Comparison of ENCODE assay signal across 8 cellular contexts in the genomic region with DNA sequence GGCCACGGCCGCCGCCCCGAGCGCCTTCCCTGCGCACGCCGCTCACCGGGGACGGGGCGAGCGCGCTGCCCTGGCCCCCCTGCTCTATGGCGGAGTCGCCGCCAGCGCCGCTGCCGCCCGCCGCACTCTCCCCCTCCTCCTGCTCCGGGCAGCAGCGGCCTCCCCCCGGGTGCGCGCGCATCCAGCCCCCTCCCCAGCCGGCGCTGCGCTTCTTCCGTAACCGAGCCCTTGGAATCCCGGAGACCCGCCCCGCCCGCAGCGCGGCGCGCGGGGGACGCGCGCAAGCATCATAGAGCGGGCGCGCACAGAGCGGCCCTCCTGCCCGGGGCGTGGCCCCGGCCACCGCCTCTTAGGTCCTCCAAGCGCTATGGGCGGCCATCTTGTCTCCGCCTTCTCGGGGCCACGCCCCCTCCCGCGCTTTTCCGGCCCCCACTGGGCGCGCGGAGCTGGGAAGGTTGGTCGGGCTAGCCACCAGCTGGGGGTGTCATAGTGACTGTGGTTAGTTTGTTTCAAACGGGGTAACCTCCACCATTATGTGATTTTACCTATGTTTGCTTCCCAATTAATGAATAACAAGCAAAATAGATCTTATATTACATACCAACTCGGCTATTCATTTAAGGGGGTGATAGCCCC. TPM values are rescaled to one million over a fixed set of nuclear protein-coding genes. Genes with fewer than 3 reads are reported as not detected.
DNase-seq lines count a peak whose midpoint lies in the region; ATAC-seq and TF ChIP-seq lines count a peak whose summit lies in the region.

A gene with protein sequence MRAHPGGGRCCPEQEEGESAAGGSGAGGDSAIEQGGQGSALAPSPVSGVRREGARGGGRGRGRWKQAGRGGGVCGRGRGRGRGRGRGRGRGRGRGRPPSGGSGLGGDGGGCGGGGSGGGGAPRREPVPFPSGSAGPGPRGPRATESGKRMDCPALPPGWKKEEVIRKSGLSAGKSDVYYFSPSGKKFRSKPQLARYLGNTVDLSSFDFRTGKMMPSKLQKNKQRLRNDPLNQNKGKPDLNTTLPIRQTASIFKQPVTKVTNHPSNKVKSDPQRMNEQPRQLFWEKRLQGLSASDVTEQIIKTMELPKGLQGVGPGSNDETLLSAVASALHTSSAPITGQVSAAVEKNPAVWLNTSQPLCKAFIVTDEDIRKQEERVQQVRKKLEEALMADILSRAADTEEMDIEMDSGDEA (minus strand): TSS at position 291 of the 636 bp plus-strand sequence. CDS start 110 bp downstream, at position 181.

- H3K27me3 ChIP-seq in testis = no peaks in the 10 kb centered on the region

- no peak for TF ChIP-seq POLR2A in testis (IDR thresholded peaks at IDR 0.05)

- peak; percentile 87 for ATAC-seq in HG02588 (IDR thresholded peaks at IDR 0.05; ENCODE audit: unreplicated experiment)
- ATAC-seq in SK-N-SH treated with all-trans-retinoic acid at 6 μM for 48 hours = peak; percentile 99
- peak; percentile 85 to 90 for ATAC-seq in activated naive CD4-positive, alpha-beta T cell treated with anti-CD3 and anti-CD28 coated beads, Interleukin-2, amount 50 U/mL, for 72 hours
- peak; percentile 98 for ATAC-seq in omental fat pad (ENCODE audit: low FRiP score)

- H3K36me3 Mint-ChIP-seq in activated naive CD4-positive, alpha-beta T cell treated with anti-CD3 and anti-CD28 coated beads, Interleukin-2, amount 50 U/mL, for 72 hours = peaks cover 5 to 32% of the 10 kb centered on the region in 2 donors

- H3K9me3 ChIP-seq in testis = no peaks in the 10 kb centered on the region

- peak; percentile 92 for DNase-seq in GM10248 (ENCODE audit: extremely low spot score)
- peak; percentile 98 for DNase-seq in NCI-H1092 (lab: John Stamatoyannopoulos, UW)
- DNase-seq in activated naive CD4-positive, alpha-beta T cell treated with anti-CD3 and anti-CD28 coated beads, Interleukin-2, amount 50 U/mL, for 72 hours (ENCODE audit: low spot score in 2 of 2) = peak; percentile 94 to 96
- peak; percentile 55 for DNase-seq in glomerular endothelial cell (ENCODE audit: extremely low read depth, low read depth, low spot score)
- peak; percentile 76 for DNase-seq in omental fat pad (ENCODE audit: low spot score)
- peak; percentile 97 for DNase-seq in testis

- POLR2A ChIA-PET in GM10248 (lab: Yijun Ruan, JAX) = no interaction called here

- peak within 1 kb of the TSS; percentile 99 for H3K27ac Mint-ChIP-seq in activated naive CD4-positive, alpha-beta T cell treated with anti-CD3 and anti-CD28 coated beads, Interleukin-2, amount 50 U/mL, for 72 hours

- H3K9me3 Mint-ChIP-seq in activated naive CD4-positive, alpha-beta T cell treated with anti-CD3 and anti-CD28 coated beads, Interleukin-2, amount 50 U/mL, for 72 hours = no peaks in the 10 kb centered on the region

- peak within 1 kb of the TSS; percentile 72 to 78 for H3K4me3 ChIP-seq in testis

- WGBS in testis, 2 donors = 0% methylated on average over 5 to 28 of the region's 66 CpGs

- intact Hi-C loops in testis (cut with DNase I; ENCODE audit: low total_unique reads) = no loop called here

- CTCF ChIA-PET in GM10248 (lab: Yijun Ruan, JAX) = interaction anchor here (0.7 to 1.3 kb wide), 8 partner anchors 13 to 71 kb away, joined by 3 to 8 read pairs (median 3); a partner anchor contains a TSS

- peaks cover 19% of the 10 kb centered on the region for H3K4me1 ChIP-seq in testis

- TF ChIP-seq CTCF in GM10248 (IDR thresholded peaks at IDR 0.05; ENCODE audit: control extremely low read depth, extremely low read depth, low read depth, missing control alignments) = peak; percentile 53
- TF ChIP-seq CTCF in omental fat pad (IDR thresholded peaks at IDR 0.05) = no peak
- peak in 2 of 3 experiments; percentile 4 to 15 for TF ChIP-seq CTCF in testis (IDR thresholded peaks at IDR 0.05)

- peak within 1 kb of the TSS; percentile 88 to 91 for H3K27ac ChIP-seq in testis

- H3K36me3 ChIP-seq in testis (ENCODE audit: low read depth, missing control alignments) = no peaks in the 10 kb centered on the region

TF ChIP-seq in SK-N-SH treated with all-trans-retinoic acid at 6 μM for 48 hours, 23 proteins besides CTCF, POLR2A, EP300 and RAD21:
- no peak for TF ChIP-seq ZNF8 (CRISPR knock-in tag; IDR thresholded peaks at IDR 0.05)
- no peak for TF ChIP-seq RARB (CRISPR knock-in tag; IDR thresholded peaks at IDR 0.05)
- TF ChIP-seq ZC3H10 (CRISPR knock-in tag; IDR thresholded peaks at IDR 0.05) = no peak
- TF ChIP-seq ZNF565 (CRISPR knock-in tag; conservative IDR thresholded peaks at IDR 0.05; ENCODE audit: low read depth) = no peak
- TF ChIP-seq, protein P1, sequence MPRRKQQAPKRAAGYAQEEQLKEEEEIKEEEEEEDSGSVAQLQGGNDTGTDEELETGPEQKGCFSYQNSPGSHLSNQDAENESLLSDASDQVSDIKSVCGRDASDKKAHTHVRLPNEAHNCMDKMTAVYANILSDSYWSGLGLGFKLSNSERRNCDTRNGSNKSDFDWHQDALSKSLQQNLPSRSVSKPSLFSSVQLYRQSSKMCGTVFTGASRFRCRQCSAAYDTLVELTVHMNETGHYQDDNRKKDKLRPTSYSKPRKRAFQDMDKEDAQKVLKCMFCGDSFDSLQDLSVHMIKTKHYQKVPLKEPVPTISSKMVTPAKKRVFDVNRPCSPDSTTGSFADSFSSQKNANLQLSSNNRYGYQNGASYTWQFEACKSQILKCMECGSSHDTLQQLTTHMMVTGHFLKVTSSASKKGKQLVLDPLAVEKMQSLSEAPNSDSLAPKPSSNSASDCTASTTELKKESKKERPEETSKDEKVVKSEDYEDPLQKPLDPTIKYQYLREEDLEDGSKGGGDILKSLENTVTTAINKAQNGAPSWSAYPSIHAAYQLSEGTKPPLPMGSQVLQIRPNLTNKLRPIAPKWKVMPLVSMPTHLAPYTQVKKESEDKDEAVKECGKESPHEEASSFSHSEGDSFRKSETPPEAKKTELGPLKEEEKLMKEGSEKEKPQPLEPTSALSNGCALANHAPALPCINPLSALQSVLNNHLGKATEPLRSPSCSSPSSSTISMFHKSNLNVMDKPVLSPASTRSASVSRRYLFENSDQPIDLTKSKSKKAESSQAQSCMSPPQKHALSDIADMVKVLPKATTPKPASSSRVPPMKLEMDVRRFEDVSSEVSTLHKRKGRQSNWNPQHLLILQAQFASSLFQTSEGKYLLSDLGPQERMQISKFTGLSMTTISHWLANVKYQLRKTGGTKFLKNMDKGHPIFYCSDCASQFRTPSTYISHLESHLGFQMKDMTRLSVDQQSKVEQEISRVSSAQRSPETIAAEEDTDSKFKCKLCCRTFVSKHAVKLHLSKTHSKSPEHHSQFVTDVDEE (CRISPR knock-in tag; IDR thresholded peaks at IDR 0.05) = 0 out of 2 replicates have a peak, but pooled peaks have one; percentile 47
- TF ChIP-seq, protein P2, sequence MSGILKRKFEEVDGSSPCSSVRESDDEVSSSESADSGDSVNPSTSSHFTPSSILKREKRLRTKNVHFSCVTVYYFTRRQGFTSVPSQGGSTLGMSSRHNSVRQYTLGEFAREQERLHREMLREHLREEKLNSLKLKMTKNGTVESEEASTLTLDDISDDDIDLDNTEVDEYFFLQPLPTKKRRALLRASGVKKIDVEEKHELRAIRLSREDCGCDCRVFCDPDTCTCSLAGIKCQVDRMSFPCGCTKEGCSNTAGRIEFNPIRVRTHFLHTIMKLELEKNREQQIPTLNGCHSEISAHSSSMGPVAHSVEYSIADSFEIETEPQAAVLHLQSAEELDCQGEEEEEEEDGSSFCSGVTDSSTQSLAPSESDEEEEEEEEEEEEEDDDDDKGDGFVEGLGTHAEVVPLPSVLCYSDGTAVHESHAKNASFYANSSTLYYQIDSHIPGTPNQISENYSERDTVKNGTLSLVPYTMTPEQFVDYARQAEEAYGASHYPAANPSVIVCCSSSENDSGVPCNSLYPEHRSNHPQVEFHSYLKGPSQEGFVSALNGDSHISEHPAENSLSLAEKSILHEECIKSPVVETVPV (CRISPR knock-in tag; IDR thresholded peaks at IDR 0.05) = no peak
- no peak for TF ChIP-seq ARNTL (CRISPR knock-in tag; IDR thresholded peaks at IDR 0.05; ENCODE audit: borderline replicate concordance, low read depth)
- no peak for TF ChIP-seq CSDC2 (CRISPR knock-in tag; IDR thresholded peaks at IDR 0.05)
- TF ChIP-seq, protein P3, sequence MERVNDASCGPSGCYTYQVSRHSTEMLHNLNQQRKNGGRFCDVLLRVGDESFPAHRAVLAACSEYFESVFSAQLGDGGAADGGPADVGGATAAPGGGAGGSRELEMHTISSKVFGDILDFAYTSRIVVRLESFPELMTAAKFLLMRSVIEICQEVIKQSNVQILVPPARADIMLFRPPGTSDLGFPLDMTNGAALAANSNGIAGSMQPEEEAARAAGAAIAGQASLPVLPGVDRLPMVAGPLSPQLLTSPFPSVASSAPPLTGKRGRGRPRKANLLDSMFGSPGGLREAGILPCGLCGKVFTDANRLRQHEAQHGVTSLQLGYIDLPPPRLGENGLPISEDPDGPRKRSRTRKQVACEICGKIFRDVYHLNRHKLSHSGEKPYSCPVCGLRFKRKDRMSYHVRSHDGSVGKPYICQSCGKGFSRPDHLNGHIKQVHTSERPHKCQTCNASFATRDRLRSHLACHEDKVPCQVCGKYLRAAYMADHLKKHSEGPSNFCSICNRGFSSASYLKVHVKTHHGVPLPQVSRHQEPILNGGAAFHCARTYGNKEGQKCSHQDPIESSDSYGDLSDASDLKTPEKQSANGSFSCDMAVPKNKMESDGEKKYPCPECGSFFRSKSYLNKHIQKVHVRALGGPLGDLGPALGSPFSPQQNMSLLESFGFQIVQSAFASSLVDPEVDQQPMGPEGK (CRISPR knock-in tag; IDR thresholded peaks at IDR 0.05; ENCODE audit: borderline replicate concordance) = peak; percentile 69; the same call in 1 of the 2 replicates
- peak; percentile 95 for TF ChIP-seq ZNF70 (CRISPR knock-in tag; IDR thresholded peaks at IDR 0.05)
- TF ChIP-seq OSR1 (CRISPR knock-in tag; IDR thresholded peaks at IDR 0.05) = no peak
- TF ChIP-seq ZFP3 (CRISPR knock-in tag; IDR thresholded peaks at IDR 0.05) = no peak
- no peak for TF ChIP-seq PPARA (CRISPR knock-in tag; IDR thresholded peaks at IDR 0.05; ENCODE audit: borderline replicate concordance)

RNA-seq across cellular contexts. Expression of the gene that starts here (rescaled TPM):
- total RNA-seq in activated naive CD4-positive, alpha-beta T cell treated with anti-CD3 and anti-CD28 coated beads, Interleukin-2, amount 50 U/mL, for 72 hours = 100 to 1,000 TPM in 1 of 2 donors, 10 to 100 TPM in 1; 91.6 to 151 TPM
- total RNA-seq in glomerular endothelial cell (21.7 and 25.1 TPM in 2 replicates), omental fat pad (10 to 100 TPM; 33.3 to 58.6 (median 44.6) TPM), testis (10 to 100 TPM; 59.1 to 66.9 TPM)
- 106 TPM for polyA plus RNA-seq in testis (ENCODE audit: insufficient read depth, low read depth, low replicate concordance)

Comparison
In these comparisons a context has a peak if more than half of its experiments do, and no peak if none do; other contexts are left out.
1. Peak in every context shown above with its lines: DNase-seq, ATAC-seq, H3K4me3 ChIP-seq and H3K27ac ChIP-seq.
2. CTCF ChIP-seq: peak in GM10248 (single experiment) and testis (2 of 3); none in omental fat pad (0 of 3).